29 cellular contexts compared by ENCODE assay signal in genomic region chr14:100203146-100203545, GRCh38. TPM values are rescaled to one million over a fixed set of nuclear protein-coding genes. Genes with fewer than 3 reads are reported as not detected.
"Had no signal": no experiment of that assay in that cellular context is flagged by ENCODE, and none has a peak within 500 bp of the region (broad histone marks: within the 10 kb centered on the region; RNA-seq: fewer than 3 reads in every experiment).

No MANE protein-coding gene starts in this region.

- H3K36me3 ChIP-seq: cardiac muscle cell, colonic mucosa, esophagus squamous epithelium, WERI-Rb-1 had no signal

- H3K9me3 ChIP-seq: body of pancreas, colonic mucosa, esophagus squamous epithelium had no signal

- ATAC-seq: activated CD4-positive, CD25-positive, alpha-beta regulatory T cell treated with anti-CD3 and anti-CD28 coated beads, Interleukin-2, amount 50 U/mL, for 24 hours; activated CD8-positive, alpha-beta T cell treated with anti-CD3 and anti-CD28 coated beads for 36 hours; activated T-cell treated with anti-CD3 and anti-CD28 coated beads, Interleukin-2, amount 50 U/mL, for 4 hours; activated T-helper 17 cell treated with anti-CD3 and anti-CD28 coated beads, Interleukin-2, amount 50 U/mL, for 72 hours; body of pancreas; T-helper 17 cell had no signal

- H3K27me3 ChIP-seq: body of pancreas, cardiac muscle cell, colonic mucosa, esophagus squamous epithelium had no signal

- H3K4me1 ChIP-seq: colonic mucosa had no signal

- H3K27ac ChIP-seq: cardiac muscle cell, colonic mucosa, epithelial cell of prostate, esophagus squamous epithelium, WERI-Rb-1 had no signal

- DNase-seq: activated B cell treated with CpG ODN at 0.5 μM for 24 hours; activated CD4-positive, alpha-beta T cell treated with anti-CD3 and anti-CD28 coated beads for 48 hours; activated CD4-positive, alpha-beta T cell treated with anti-CD3 and anti-CD28 coated beads, Interleukin-2, amount 50 U/mL, for 1 hour; activated CD4-positive, alpha-beta T cell treated with anti-CD3 and anti-CD28 coated beads, Interleukin-2, amount 50 U/mL, for 48 hours; activated CD8-positive, alpha-beta memory T cell treated with anti-CD3 and anti-CD28 coated beads for 24 hours; activated CD8-positive, alpha-beta T cell treated with anti-CD3 and anti-CD28 coated beads for 36 hours; activated effector memory CD4-positive, alpha-beta T cell treated with Interleukin-2 at 50 U/mL for 16 hours; activated gamma-delta T cell treated with Interleukin-2 at 50 U/mL for 16 hours; activated naive CD4-positive, alpha-beta T cell treated with anti-CD3 and anti-CD28 coated beads, Interleukin-2, amount 50 U/mL, for 16 hours; activated naive CD4-positive, alpha-beta T cell treated with Interleukin-2 at 50 U/mL for 16 hours; activated T-cell treated with anti-CD3 and anti-CD28 coated beads, Interleukin-2, amount 50 U/mL, for 4 hours; amniotic stem cell; aorta; body of pancreas; central memory CD4-positive, alpha-beta T cell; cerebellar nuclear complex; colonic mucosa; effector CD8-positive, alpha-beta T cell; esophagus squamous epithelium; T-helper 17 cell; T1000; WERI-Rb-1 had no signal

- H3K4me3 ChIP-seq: body of pancreas, cardiac muscle cell, colonic mucosa, esophagus squamous epithelium had no signal

RNA-seq across cellular contexts. Expression of gene DEGS2, which starts 43.7 kb away (rescaled TPM):
- total RNA-seq: endothelial cell of umbilical vein, fibroblast of villous mesenchyme had no signal
- polyA plus RNA-seq: fibroblast of lung had no signal
